Comparison of ENCODE assay signal across 8 cellular contexts in the genomic region with DNA sequence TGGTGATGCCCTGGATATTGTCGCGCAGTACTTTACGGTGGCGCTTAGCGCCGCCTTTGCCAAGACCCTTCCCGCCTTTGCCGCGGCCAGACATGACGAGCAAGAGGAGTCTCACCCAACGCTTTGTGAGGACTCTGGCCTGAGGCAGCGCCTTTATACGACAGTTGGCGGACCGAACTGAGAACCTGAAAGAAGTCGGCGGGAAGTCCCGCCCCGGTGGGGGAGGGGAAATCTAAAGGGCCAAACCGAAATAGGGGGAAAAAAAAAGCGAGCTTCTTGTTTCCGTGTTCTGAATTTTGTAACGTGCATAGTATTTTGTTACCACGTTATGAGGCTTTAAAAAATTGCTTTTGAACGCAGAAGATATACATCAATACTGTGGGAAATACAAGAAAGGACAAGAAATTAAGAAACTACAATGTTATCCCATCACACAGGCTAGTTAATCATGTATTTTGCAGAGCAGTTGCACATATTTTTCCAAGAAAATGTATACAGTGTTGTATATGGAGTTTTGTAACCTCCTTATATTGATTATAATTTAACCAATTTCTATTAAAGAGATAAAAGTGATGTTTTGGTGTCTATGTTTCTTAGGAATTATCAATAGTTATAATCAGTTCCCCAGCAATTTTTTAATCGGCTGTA.
DNase-seq lines count a peak whose midpoint lies in the region; ATAC-seq and TF ChIP-seq lines count a peak whose summit lies in the region.
"Not testable (repeated sequence)": the region's sequence is repeated elsewhere in the genome, so short reads cannot be mapped to it uniquely, and the experiment has no call there.

No MANE protein-coding gene starts in this region.

- not testable (repeated sequence) for H3K9me3 ChIP-seq in ovary

- not testable (repeated sequence) for H3K27me3 Mint-ChIP-seq in activated naive CD4-positive, alpha-beta T cell treated with anti-CD3 and anti-CD28 coated beads, Interleukin-2, amount 50 U/mL, for 24 hours

- H3K4me1 ChIP-seq in ovary (ENCODE audit: insufficient read depth), result not testable (repeated sequence)

- H3K27ac ChIP-seq in ovary, result not testable (repeated sequence)

- H3K9me3 Mint-ChIP-seq in activated naive CD4-positive, alpha-beta T cell treated with anti-CD3 and anti-CD28 coated beads, Interleukin-2, amount 50 U/mL, for 24 hours, result not testable (repeated sequence)

- peaks cover 48% of the 10 kb centered on the region for H3K4me1 Mint-ChIP-seq in activated naive CD4-positive, alpha-beta T cell treated with anti-CD3 and anti-CD28 coated beads, Interleukin-2, amount 50 U/mL, for 24 hours

- not testable (repeated sequence) for TF ChIP-seq POLR2A in ovary (IDR thresholded peaks at IDR 0.05)

- not testable (repeated sequence) for TF ChIP-seq CTCF in ovary (IDR thresholded peaks at IDR 0.05)

- peak; percentile 46 for DNase-seq in NCI-H1092 treated with DMSO at 0.1 percent for 48 hours (lab: John Stamatoyannopoulos, UW)
- peak; percentile 56 for DNase-seq in SKM-1 treated with dmso at 0.1 percent for 144 hours (lab: John Stamatoyannopoulos, UW; ENCODE audit: unreplicated experiment)
- peak; percentile 81 for DNase-seq in Right ventricle myocardium inferior (ENCODE audit: missing footprints)
- peak; percentile 47 to 87 (median 64) for DNase-seq in ovary
- DNase-seq in ureter (ENCODE audit: low spot score), result peak; percentile 83

- not testable (repeated sequence) for H3K36me3 Mint-ChIP-seq in activated naive CD4-positive, alpha-beta T cell treated with anti-CD3 and anti-CD28 coated beads, Interleukin-2, amount 50 U/mL, for 24 hours

- TF ChIP-seq EP300 in ovary (IDR thresholded peaks at IDR 0.05), result not testable (repeated sequence)

- peak overlapping the region; percentile 84 for H3K4me3 Mint-ChIP-seq in activated naive CD4-positive, alpha-beta T cell treated with anti-CD3 and anti-CD28 coated beads, Interleukin-2, amount 50 U/mL, for 24 hours

- H3K27ac Mint-ChIP-seq in activated naive CD4-positive, alpha-beta T cell treated with anti-CD3 and anti-CD28 coated beads, Interleukin-2, amount 50 U/mL, for 24 hours, result peak overlapping the region; percentile 90

- not testable (repeated sequence) for H3K27me3 ChIP-seq in ovary

- peak; percentile 55 for ATAC-seq in GM18519 (IDR thresholded peaks at IDR 0.05; ENCODE audit: low FRiP score, unreplicated experiment)
- peak; percentile 80 for ATAC-seq in HG02870 (IDR thresholded peaks at IDR 0.05; ENCODE audit: unreplicated experiment)
- ATAC-seq in Right ventricle myocardium inferior, result peak; percentile 92

- intact Hi-C loops in Right ventricle myocardium inferior (cut with DNase I), result loop anchor here (10.0 kb wide), 1 partner anchor 1807 kb away; a partner anchor contains a TSS
- intact Hi-C loops in ovary (cut with DNase I), result not testable (repeated sequence)

- H3K36me3 ChIP-seq in ovary, result not testable (repeated sequence)

- WGBS in ovary, 3 donors, result 8 to 15% (median 14%) methylated on average over 20 to 26 of the region's 26 CpGs

- H3K4me3 ChIP-seq in ovary, result peak overlapping the region; percentile 30
